ENCODE assay signal across 18 cellular contexts in the genomic region with DNA sequence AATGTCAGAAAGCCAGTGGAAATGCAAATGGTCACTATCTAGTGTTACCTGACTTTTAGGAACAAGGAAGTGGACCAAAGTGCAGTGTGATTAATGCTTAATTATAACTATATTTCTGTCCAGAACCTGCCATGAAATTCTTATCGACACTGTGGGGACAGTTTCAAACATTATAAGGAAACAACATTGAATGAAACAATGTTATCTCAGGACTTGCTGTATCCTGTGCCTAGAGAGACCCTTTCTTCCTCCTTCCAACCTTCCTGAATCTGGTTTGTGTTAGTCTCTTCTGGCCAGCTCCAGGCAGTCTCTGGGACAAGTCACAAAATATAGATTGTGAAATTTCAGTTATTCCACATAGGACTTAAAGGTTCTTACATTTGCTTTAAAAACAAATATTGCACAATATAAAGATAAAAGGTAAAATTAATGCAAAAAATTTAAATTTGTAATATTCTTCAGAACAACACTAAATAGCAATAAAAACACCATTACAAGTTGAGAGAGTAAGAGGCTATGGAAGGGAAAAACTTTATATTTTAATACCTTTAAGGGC.
"Had no signal": no experiment of that assay in that cellular context is flagged by ENCODE, and none has a peak within 500 bp of the region (broad histone marks: within the 10 kb centered on the region; RNA-seq: fewer than 3 reads in every experiment).

No MANE protein-coding gene starts in this region.

- H3K27ac Mint-ChIP-seq: naive thymus-derived CD4-positive, alpha-beta T cell; nephron progenitor cell; stimulated activated naive B cell treated with anti-CD40 and anti-IgM and Interleukin-4, amounts not matched to agents 10 μg/mL and 1 μg/mL and 100 μg/mL, for 72 hours; stimulated activated naive CD8-positive, alpha-beta T cell treated with anti-CD3 and anti-CD28 coated beads, Interleukin-15, amount 100 ng/mL, for 72 hours had no signal

- H3K36me3 Mint-ChIP-seq: naive thymus-derived CD4-positive, alpha-beta T cell; stimulated activated naive B cell treated with anti-CD40 and anti-IgM and Interleukin-4, amounts not matched to agents 10 μg/mL and 1 μg/mL and 100 μg/mL, for 72 hours had no signal

- H2AFZ ChIP-seq: hepatocyte had no signal

- H3K4me3 ChIP-seq: hepatocyte, lung, thoracic aorta, transverse colon had no signal

- H3K4me3 Mint-ChIP-seq: naive thymus-derived CD4-positive, alpha-beta T cell; nephron progenitor cell; stimulated activated naive B cell treated with anti-CD40 and anti-IgM and Interleukin-4, amounts not matched to agents 10 μg/mL and 1 μg/mL and 100 μg/mL, for 72 hours; stimulated activated naive CD8-positive, alpha-beta T cell treated with anti-CD3 and anti-CD28 coated beads, Interleukin-15, amount 100 ng/mL, for 72 hours had no signal

- H3K4me1 Mint-ChIP-seq: naive thymus-derived CD4-positive, alpha-beta T cell; nephron progenitor cell; stimulated activated naive B cell treated with anti-CD40 and anti-IgM and Interleukin-4, amounts not matched to agents 10 μg/mL and 1 μg/mL and 100 μg/mL, for 72 hours; stimulated activated naive CD8-positive, alpha-beta T cell treated with anti-CD3 and anti-CD28 coated beads, Interleukin-15, amount 100 ng/mL, for 72 hours had no signal

- H3K36me3 ChIP-seq: thoracic aorta, transverse colon had no signal

- DNase-seq: cortex of kidney; effector memory CD4-positive, alpha-beta T cell; foreskin melanocyte; head of caudate nucleus; left colon; left ventricle myocardium superior; mesendoderm; naive thymus-derived CD4-positive, alpha-beta T cell; nephron progenitor cell; stimulated activated CD4-positive, alpha-beta T cell treated with anti-CD3 and anti-CD28 coated beads, Interleukin-2, amount 100 ng/mL, for 24 hours; stimulated activated CD4-positive, alpha-beta T cell treated with anti-CD3 and anti-CD28 coated beads, Interleukin-4, amount 100 ng/mL, for 4 hours; stimulated activated naive B cell treated with anti-CD40 and anti-IgM and Interleukin-4, amounts not matched to agents 10 μg/mL and 1 μg/mL and 100 μg/mL, for 72 hours; stimulated activated naive CD8-positive, alpha-beta T cell treated with anti-CD3 and anti-CD28 coated beads, Interleukin-15, amount 100 ng/mL, for 72 hours; transverse colon had no signal

- H3K79me2 ChIP-seq: hepatocyte had no signal

- H3K9me3 ChIP-seq: thoracic aorta, transverse colon had no signal

- ATAC-seq: left colon; left ventricle myocardium superior; naive thymus-derived CD4-positive, alpha-beta T cell; sciatic nerve; stimulated activated naive B cell treated with anti-CD40 and anti-IgM and Interleukin-4, amounts not matched to agents 10 μg/mL and 1 μg/mL and 100 μg/mL, for 72 hours; stimulated activated naive CD8-positive, alpha-beta T cell treated with anti-CD3 and anti-CD28 coated beads, Interleukin-15, amount 100 ng/mL, for 72 hours had no signal

- H3K27me3 Mint-ChIP-seq: stimulated activated naive CD8-positive, alpha-beta T cell treated with anti-CD3 and anti-CD28 coated beads, Interleukin-15, amount 100 ng/mL, for 72 hours had no signal

- H3K4me2 ChIP-seq: hepatocyte had no signal

- H3K27me3 ChIP-seq: hepatocyte, transverse colon had no signal

- H3K9me3 Mint-ChIP-seq: stimulated activated naive B cell treated with anti-CD40 and anti-IgM and Interleukin-4, amounts not matched to agents 10 μg/mL and 1 μg/mL and 100 μg/mL, for 72 hours; stimulated activated naive CD8-positive, alpha-beta T cell treated with anti-CD3 and anti-CD28 coated beads, Interleukin-15, amount 100 ng/mL, for 72 hours had no signal

- H3K27ac ChIP-seq: hepatocyte, thoracic aorta, transverse colon had no signal

- H3K4me1 ChIP-seq: transverse colon had no signal
